Comparison of ENCODE assay signal across 13 cellular contexts in the genomic region with DNA sequence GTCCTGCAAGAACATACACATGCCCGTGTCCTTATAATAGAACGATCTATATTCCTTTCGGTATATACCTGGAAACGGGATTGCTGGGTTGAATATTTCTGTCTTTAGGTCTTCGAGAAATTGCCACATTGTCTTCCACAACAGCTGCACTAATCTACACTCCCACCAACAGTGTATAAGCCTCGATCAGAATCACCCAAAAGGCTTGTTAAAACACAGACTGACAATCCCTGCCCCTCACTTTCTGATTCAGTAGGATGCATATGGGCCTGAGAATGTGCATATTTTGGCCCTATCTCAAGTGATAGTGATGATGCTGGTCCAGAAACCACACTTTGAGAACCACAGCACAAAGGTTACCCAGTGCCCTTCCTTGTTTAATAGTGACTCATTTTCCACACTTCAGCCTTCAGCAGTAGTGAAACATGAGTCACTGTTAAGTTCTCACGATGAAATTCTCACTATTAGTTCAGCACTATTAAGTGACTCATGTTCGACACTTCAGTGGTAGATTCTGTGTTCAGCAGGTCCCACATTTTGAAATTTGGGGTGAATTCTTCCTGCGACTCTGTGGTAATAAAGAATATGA.
A peak's percentile ranks its signal among the peaks of the same experiment; 100 is the strongest.
DNase-seq lines count a peak whose midpoint lies in the region; ATAC-seq, FAIRE-seq and TF ChIP-seq lines count a peak whose summit lies in the region.
"Had no signal": no experiment of that assay in that cellular context is flagged by ENCODE, and none has a peak within 500 bp of the region (broad histone marks: within the 10 kb centered on the region; RNA-seq: fewer than 3 reads in every experiment).

No MANE protein-coding gene starts in this region.

- H3K36me3 ChIP-seq in K562 (ENCODE audit: control insufficient read depth, insufficient read depth, low read length), result no peaks in the 10 kb centered on the region
- H3K36me3 ChIP-seq: upper lobe of left lung had no signal

- H2AFZ ChIP-seq in K562 (ENCODE audit: low read depth, low read length), result no peak overlapping the region

- no peaks in the 10 kb centered on the region; a peak in 2 of 5 replicates for H3K27me3 ChIP-seq in K562 (ENCODE audit: control insufficient read depth in 2 of 2, insufficient read depth in 2 of 2, low read length in 2 of 2)
- H3K27me3 ChIP-seq: upper lobe of left lung had no signal

- POLR2A ChIA-PET in K562 (lab: Yijun Ruan, JAX), result no interaction called here

- no peak overlapping the region for H3K27ac ChIP-seq in K562 (ENCODE audit: extremely low read depth, low read depth, low read length)
- H3K27ac ChIP-seq: upper lobe of left lung had no signal

- no peaks in the 10 kb centered on the region for H4K20me1 ChIP-seq in K562 (replicated peaks; ENCODE audit: control insufficient read depth, insufficient read depth, low read length)

- TF ChIP-seq EP300 in K562 (IDR thresholded peaks at IDR 0.05; ENCODE audit: low read length), result no peak

- CTCF ChIA-PET in K562 (lab: Yijun Ruan, JAX; ENCODE audit: low intra/inter-chr PET ratio), result no interaction called here

- intact Hi-C loops in K562 (cut with micrococcal nuclease), result no loop called here

- no TSS peak for BruUV-seq in K562 (replicated peaks; lab: Mats Ljungman, UMichigan)

- no peaks in the 10 kb centered on the region for H3K9me1 ChIP-seq in K562 (ENCODE audit: control insufficient read depth, insufficient read depth, low read length)

- no peaks in the 10 kb centered on the region for H3K4me1 ChIP-seq in K562 (replicated peaks in 1 of 2; ENCODE audit: control insufficient read depth in 2 of 2, insufficient read depth in 2 of 2, low read length in 2 of 2)
- H3K4me1 ChIP-seq: upper lobe of left lung had no signal

- H3K4me2 ChIP-seq in K562 (ENCODE audit: insufficient read depth, low read length), result no peak overlapping the region

- no peaks in the 10 kb centered on the region for H3K79me2 ChIP-seq in K562 (ENCODE audit: control insufficient read depth, insufficient read depth, low read length)

- in situ Hi-C loops in K562 (cut with MboI), result no loop called here

- H3K4me3 ChIP-seq in K562, result no peak overlapping the region
- H3K4me3 ChIP-seq: upper lobe of left lung had no signal

- no peak for TF ChIP-seq POLR2A in K562 (conservative IDR thresholded peaks at IDR 0.05)

- H3K9me3 ChIP-seq in K562 (replicated peaks; ENCODE audit: control insufficient read depth, insufficient read depth, low read depth, low read length), result no peaks in the 10 kb centered on the region
- H3K9me3 ChIP-seq: upper lobe of left lung had no signal

- no peak for TF ChIP-seq CTCF in K562 (IDR thresholded peaks at IDR 0.05 in 2 of 3, conservative IDR thresholded peaks at IDR 0.05 in 1 of 3; ENCODE audit: insufficient read depth in 2 of 3, low read depth in 1 of 3, low read length in 3 of 3)

- FAIRE-seq in K562 (lab: Jason Lieb, UNC), result no peak
- FAIRE-seq: H54 had no signal

- H3K9ac ChIP-seq in K562 (ENCODE audit: insufficient read depth in 1 of 2, low read depth in 2 of 2, low read length in 2 of 2), result no peak overlapping the region

- 1% methylated on average over 9 of the region's 9 CpGs for WGBS in K562 (ENCODE audit: insufficient coverage, low coverage, missing lambda C conversion rate)

- peak; percentile 11 for DNase-seq in GM04503 (ENCODE audit: low read depth)
- DNase-seq in K562 (ENCODE audit: extremely low read depth in 1 of 4, low spot score in 3 of 4), result no peak
- no peak for DNase-seq in SKM-1 (lab: John Stamatoyannopoulos, UW; ENCODE audit: unreplicated experiment)
- no peak for DNase-seq in HUDEP-2 (lab: John Stamatoyannopoulos, UW; ENCODE audit: unreplicated experiment in 76 of 76)
- DNase-seq in activated effector memory CD4-positive, alpha-beta T cell treated with Interleukin-2 at 50 U/mL for 16 hours, result no peak
- DNase-seq: activated CD4-positive, alpha-beta T cell treated with anti-CD3 and anti-CD28 coated beads, Interleukin-2, amount 50 U/mL, for 48 hours; hippocampal formation; Karpas-422; upper lobe of left lung had no signal

- no peak for TF ChIP-seq RAD21 in K562 (CRISPR knock-in tag; conservative IDR thresholded peaks at IDR 0.05 in 1 of 2, IDR thresholded peaks at IDR 0.05 in 1 of 2)

- ATAC-seq in GM18870 (IDR thresholded peaks at IDR 0.05; ENCODE audit: unreplicated experiment) (peak; percentile 96), HG03108 (IDR thresholded peaks at IDR 0.05; ENCODE audit: unreplicated experiment) (peak; percentile 52), K562 (no peak), HG03280 (IDR thresholded peaks at IDR 0.05; ENCODE audit: unreplicated experiment) (no peak)

TF ChIP-seq in K562, 482 proteins besides CTCF, POLR2A, EP300 and RAD21:
- TF ChIP-seq JUNB (CRISPR knock-in tag; conservative IDR thresholded peaks at IDR 0.05) (0 out of 2 replicates have a peak, but pooled peaks have one; percentile 53), ZNF583 (CRISPR knock-in tag; IDR thresholded peaks at IDR 0.05) (no peak)
- TF ChIP-seq, protein P1, sequence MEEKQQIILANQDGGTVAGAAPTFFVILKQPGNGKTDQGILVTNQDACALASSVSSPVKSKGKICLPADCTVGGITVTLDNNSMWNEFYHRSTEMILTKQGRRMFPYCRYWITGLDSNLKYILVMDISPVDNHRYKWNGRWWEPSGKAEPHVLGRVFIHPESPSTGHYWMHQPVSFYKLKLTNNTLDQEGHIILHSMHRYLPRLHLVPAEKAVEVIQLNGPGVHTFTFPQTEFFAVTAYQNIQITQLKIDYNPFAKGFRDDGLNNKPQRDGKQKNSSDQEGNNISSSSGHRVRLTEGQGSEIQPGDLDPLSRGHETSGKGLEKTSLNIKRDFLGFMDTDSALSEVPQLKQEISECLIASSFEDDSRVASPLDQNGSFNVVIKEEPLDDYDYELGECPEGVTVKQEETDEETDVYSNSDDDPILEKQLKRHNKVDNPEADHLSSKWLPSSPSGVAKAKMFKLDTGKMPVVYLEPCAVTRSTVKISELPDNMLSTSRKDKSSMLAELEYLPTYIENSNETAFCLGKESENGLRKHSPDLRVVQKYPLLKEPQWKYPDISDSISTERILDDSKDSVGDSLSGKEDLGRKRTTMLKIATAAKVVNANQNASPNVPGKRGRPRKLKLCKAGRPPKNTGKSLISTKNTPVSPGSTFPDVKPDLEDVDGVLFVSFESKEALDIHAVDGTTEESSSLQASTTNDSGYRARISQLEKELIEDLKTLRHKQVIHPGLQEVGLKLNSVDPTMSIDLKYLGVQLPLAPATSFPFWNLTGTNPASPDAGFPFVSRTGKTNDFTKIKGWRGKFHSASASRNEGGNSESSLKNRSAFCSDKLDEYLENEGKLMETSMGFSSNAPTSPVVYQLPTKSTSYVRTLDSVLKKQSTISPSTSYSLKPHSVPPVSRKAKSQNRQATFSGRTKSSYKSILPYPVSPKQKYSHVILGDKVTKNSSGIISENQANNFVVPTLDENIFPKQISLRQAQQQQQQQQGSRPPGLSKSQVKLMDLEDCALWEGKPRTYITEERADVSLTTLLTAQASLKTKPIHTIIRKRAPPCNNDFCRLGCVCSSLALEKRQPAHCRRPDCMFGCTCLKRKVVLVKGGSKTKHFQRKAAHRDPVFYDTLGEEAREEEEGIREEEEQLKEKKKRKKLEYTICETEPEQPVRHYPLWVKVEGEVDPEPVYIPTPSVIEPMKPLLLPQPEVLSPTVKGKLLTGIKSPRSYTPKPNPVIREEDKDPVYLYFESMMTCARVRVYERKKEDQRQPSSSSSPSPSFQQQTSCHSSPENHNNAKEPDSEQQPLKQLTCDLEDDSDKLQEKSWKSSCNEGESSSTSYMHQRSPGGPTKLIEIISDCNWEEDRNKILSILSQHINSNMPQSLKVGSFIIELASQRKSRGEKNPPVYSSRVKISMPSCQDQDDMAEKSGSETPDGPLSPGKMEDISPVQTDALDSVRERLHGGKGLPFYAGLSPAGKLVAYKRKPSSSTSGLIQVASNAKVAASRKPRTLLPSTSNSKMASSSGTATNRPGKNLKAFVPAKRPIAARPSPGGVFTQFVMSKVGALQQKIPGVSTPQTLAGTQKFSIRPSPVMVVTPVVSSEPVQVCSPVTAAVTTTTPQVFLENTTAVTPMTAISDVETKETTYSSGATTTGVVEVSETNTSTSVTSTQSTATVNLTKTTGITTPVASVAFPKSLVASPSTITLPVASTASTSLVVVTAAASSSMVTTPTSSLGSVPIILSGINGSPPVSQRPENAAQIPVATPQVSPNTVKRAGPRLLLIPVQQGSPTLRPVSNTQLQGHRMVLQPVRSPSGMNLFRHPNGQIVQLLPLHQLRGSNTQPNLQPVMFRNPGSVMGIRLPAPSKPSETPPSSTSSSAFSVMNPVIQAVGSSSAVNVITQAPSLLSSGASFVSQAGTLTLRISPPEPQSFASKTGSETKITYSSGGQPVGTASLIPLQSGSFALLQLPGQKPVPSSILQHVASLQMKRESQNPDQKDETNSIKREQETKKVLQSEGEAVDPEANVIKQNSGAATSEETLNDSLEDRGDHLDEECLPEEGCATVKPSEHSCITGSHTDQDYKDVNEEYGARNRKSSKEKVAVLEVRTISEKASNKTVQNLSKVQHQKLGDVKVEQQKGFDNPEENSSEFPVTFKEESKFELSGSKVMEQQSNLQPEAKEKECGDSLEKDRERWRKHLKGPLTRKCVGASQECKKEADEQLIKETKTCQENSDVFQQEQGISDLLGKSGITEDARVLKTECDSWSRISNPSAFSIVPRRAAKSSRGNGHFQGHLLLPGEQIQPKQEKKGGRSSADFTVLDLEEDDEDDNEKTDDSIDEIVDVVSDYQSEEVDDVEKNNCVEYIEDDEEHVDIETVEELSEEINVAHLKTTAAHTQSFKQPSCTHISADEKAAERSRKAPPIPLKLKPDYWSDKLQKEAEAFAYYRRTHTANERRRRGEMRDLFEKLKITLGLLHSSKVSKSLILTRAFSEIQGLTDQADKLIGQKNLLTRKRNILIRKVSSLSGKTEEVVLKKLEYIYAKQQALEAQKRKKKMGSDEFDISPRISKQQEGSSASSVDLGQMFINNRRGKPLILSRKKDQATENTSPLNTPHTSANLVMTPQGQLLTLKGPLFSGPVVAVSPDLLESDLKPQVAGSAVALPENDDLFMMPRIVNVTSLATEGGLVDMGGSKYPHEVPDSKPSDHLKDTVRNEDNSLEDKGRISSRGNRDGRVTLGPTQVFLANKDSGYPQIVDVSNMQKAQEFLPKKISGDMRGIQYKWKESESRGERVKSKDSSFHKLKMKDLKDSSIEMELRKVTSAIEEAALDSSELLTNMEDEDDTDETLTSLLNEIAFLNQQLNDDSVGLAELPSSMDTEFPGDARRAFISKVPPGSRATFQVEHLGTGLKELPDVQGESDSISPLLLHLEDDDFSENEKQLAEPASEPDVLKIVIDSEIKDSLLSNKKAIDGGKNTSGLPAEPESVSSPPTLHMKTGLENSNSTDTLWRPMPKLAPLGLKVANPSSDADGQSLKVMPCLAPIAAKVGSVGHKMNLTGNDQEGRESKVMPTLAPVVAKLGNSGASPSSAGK (IDR thresholded peaks at IDR 0.05), result no peak

Comparison
In these comparisons a context has a peak if more than half of its experiments do, and no peak if none do; other contexts are left out.
1. ATAC-seq: peak in GM18870 (single experiment) and HG03108 (single experiment); none in K562 (single experiment) and HG03280 (single experiment).